Comparison of ENCODE assay signal across 1 cellular context in the genomic region with DNA sequence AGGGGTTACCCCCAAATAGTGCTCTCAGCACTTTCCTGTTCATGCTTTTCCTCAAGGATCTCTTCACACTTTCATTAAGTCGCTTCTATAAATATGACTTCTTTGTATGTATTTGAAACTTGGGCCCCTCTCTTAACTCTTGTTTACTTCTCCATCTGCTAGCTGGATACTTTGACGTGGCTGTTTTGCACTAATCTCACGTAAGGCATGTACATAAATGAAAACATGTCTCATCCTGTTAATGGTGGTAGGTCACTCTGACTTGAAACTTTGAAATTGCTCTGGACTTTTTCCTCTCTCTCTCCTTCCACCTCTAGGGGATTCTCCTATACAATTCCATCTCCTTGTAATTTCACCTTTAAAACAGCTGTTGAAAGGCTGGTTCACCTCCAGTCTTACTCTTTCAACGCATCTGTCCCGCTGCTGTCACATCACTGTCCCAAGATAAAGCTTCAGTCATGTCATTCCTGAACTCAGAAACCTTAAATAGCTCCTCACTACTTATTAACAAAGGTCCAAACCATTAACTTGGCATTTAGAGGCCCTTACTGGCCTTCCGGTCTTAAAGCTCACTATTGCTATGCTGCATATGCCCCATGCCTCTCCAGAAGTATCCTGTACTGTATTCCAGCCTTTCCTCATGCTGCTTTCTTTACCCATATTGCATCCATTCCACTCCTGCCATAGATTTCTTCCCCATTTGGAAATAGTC.
TF ChIP-seq lines count a peak whose summit lies in the region.

No MANE protein-coding gene starts in this region.

TF ChIP-seq in GM12878, 131 proteins besides CTCF, POLR2A, EP300 and RAD21:
- no peak for TF ChIP-seq RUNX3 (IDR thresholded peaks at IDR 0.05; ENCODE audit: low read length)
- TF ChIP-seq, protein P1, sequence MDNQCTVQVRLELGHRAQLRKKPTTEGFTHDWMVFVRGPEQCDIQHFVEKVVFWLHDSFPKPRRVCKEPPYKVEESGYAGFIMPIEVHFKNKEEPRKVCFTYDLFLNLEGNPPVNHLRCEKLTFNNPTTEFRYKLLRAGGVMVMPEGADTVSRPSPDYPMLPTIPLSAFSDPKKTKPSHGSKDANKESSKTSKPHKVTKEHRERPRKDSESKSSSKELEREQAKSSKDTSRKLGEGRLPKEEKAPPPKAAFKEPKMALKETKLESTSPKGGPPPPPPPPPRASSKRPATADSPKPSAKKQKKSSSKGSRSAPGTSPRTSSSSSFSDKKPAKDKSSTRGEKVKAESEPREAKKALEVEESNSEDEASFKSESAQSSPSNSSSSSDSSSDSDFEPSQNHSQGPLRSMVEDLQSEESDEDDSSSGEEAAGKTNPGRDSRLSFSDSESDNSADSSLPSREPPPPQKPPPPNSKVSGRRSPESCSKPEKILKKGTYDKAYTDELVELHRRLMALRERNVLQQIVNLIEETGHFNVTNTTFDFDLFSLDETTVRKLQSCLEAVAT (IDR thresholded peaks at IDR 0.05), result peak; percentile 40; the same call in 1 of the 2 replicates
